8 cellular contexts compared by ENCODE assay signal in the genomic region with DNA sequence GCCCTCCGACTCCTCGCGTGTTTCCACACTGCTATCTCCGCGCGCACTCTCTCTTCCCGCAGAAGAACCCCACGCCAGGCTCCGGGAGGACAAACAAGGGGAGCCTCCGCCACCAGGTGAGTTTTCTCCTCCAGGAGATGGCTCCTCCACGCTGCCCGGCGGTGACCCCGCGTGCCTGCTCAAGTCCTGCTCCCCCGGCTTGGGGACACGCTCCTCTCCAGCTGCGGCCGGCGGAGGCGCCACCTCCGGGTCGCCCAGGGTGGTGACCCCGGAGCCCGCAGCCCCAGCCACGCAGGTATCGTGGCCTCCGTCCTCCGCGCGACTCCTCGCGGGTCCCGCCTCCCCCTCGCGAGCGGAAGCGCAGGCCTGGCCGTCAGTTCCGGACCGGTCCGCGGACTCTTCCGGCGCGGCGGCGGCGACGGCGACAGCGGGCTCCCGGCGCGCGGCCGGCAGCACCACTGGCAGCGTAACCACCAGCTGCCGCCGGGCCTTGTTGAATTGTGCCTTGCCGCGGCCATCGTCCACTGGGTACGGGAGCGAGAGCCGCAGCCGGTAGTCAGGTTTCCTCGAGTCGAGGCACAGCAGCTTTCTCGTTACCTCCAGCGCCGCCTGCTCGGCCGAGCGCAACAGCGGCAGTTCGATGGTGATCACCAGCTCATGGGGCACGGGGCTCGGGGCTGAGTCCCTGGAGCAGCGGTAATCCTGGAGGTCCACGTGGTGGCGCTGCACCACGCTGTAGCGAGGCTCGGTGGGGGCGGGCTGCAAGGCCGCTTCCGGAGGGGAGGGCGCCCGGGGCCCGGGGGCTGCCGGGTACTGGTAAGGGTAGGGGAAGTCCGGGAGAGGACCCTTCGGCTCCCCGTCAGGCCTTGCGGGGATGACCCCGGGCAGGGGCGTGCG.
DNase-seq lines count a peak whose midpoint lies in the region; ATAC-seq and TF ChIP-seq lines count a peak whose summit lies in the region.

No MANE protein-coding gene starts in this region.

- H2AFZ ChIP-seq in OCI-LY1 (ENCODE audit: low read length), result no peak overlapping the region

- TF ChIP-seq CTCF in OCI-LY1 (IDR thresholded peaks at IDR 0.05; ENCODE audit: low read length), result peak; percentile 88

- peaks cover 32% of the 10 kb centered on the region for H3K79me2 ChIP-seq in OCI-LY1 (ENCODE audit: insufficient read depth, low read length)

- H3K9me3 ChIP-seq in OCI-LY1 (ENCODE audit: low read length) (no peaks in the 10 kb centered on the region), mucosa of rectum (ENCODE audit: control insufficient read depth in 2 of 2, low read length in 2 of 2) (no peaks in the 10 kb centered on the region)

- DNase-seq in DMS153 treated with DMSO at 0.1 percent for 48 hours (lab: John Stamatoyannopoulos, UW; ENCODE audit: unreplicated experiment), result peak; percentile 71
- DNase-seq in HuH-7.5 (ENCODE audit: low spot score), result peak; percentile 77
- peak; percentile 94 for DNase-seq in activated T-cell treated with anti-CD3 and anti-CD28 coated beads for 24 hours (ENCODE audit: low read depth)
- DNase-seq in epithelial cell of prostate (ENCODE audit: low read depth, low spot score), result peak; percentile 80
- peak; percentile 85 to 92 for DNase-seq in stimulated activated CD8-positive, alpha-beta memory T cell treated with anti-CD3 and anti-CD28 coated beads, Interleukin-4, amount 100 ng/mL, for 4 hours (ENCODE audit: low read depth in 2 of 2, low spot score in 1 of 2)

- H3K4me2 ChIP-seq in OCI-LY1 (ENCODE audit: low read length), result peak overlapping the region; percentile 89

- peak overlapping the region; percentile 88 for H3K4me3 ChIP-seq in OCI-LY1 (ENCODE audit: low read depth, low read length, poor library complexity, severe bottlenecking)
- peak overlapping the region; percentile 80 to 96 for H3K4me3 ChIP-seq in mucosa of rectum (ENCODE audit: low read length in 2 of 2)

- H3F3A ChIP-seq in OCI-LY1 (ENCODE audit: insufficient read depth, low read length), result no peaks in the 10 kb centered on the region

- H3K9ac ChIP-seq in OCI-LY1 (ENCODE audit: low read length) (peak overlapping the region; percentile 87), mucosa of rectum (ENCODE audit: low read depth in 1 of 2, low read length in 2 of 2) (peak overlapping the region; percentile 92 to 95)

- H3K9me2 ChIP-seq in OCI-LY1 (ENCODE audit: low read depth, low read length), result no peaks in the 10 kb centered on the region

- H3K36me3 ChIP-seq in OCI-LY1 (ENCODE audit: insufficient read depth, low read length) (peaks cover 25% of the 10 kb centered on the region), mucosa of rectum (ENCODE audit: control insufficient read depth in 2 of 2, insufficient read depth in 2 of 2, low read length in 2 of 2) (peaks cover 0 to under 1% of the 10 kb centered on the region in 2 donors)

- H4K20me1 ChIP-seq in OCI-LY1 (ENCODE audit: insufficient read depth, low read length), result no peaks in the 10 kb centered on the region

- H3K4me1 ChIP-seq in OCI-LY1 (ENCODE audit: insufficient read depth, low read length, severe bottlenecking), result peaks cover 29% of the 10 kb centered on the region
- peaks cover 6 to 7% of the 10 kb centered on the region in 2 donors for H3K4me1 ChIP-seq in mucosa of rectum (ENCODE audit: control insufficient read depth in 2 of 2, insufficient read depth in 2 of 2, low read length in 2 of 2)

- H3K27me3 ChIP-seq in OCI-LY1 (ENCODE audit: insufficient read depth, low read length), result no peaks in the 10 kb centered on the region
- no peaks in the 10 kb centered on the region for H3K27me3 ChIP-seq in mucosa of rectum (ENCODE audit: control insufficient read depth in 2 of 2, insufficient read depth in 2 of 2, low read length in 2 of 2)

- peak; percentile 83 for ATAC-seq in GM21528 (IDR thresholded peaks at IDR 0.05; ENCODE audit: low FRiP score, unreplicated experiment)

- peak overlapping the region; percentile 84 for H3K27ac ChIP-seq in OCI-LY1 (ENCODE audit: low read depth, low read length, poor library complexity, severe bottlenecking)
- peak overlapping the region; percentile 95 for H3K27ac ChIP-seq in epithelial cell of prostate
- H3K27ac ChIP-seq in mucosa of rectum (ENCODE audit: low read depth in 2 of 2, low read length in 2 of 2), result peak overlapping the region; percentile 98 to 99

Comparison
In these comparisons a context has a peak if more than half of its experiments do, and no peak if none do; other contexts are left out.
1. Peak in every context shown above with its lines: DNase-seq, ATAC-seq, H3K4me3 ChIP-seq and H3K27ac ChIP-seq.